8 cellular contexts compared by ENCODE assay signal in genomic region chr22:38872831-38873248, GRCh38. TPM values are rescaled to one million over a fixed set of nuclear protein-coding genes. Genes with fewer than 3 reads are reported as not detected.
DNase-seq lines count a peak whose midpoint lies in the region; ATAC-seq, FAIRE-seq and TF ChIP-seq lines count a peak whose summit lies in the region.

No MANE protein-coding gene starts in this region.

- intact Hi-C loops in endothelial cell of umbilical vein (cut with micrococcal nuclease), result loop anchor here (1.0 to 10.0 kb wide), 4 partner anchors 109 to 659 kb away; partner anchors contain the start of genes APOBEC3B, RPL3 and RPS19BP1
- intact Hi-C loops in transverse colon (cut with DNase I; ENCODE audit: low total_unique reads), result loop anchor here (1.0 kb wide), 1 partner anchor 53 kb away; no protein-coding TSS in a partner anchor

- H3K27me3 ChIP-seq in ACC112 (ENCODE audit: insufficient read depth, low read length), result no peaks in the 10 kb centered on the region
- no peaks in the 10 kb centered on the region; the same call in 1 of the 2 replicates for H3K27me3 ChIP-seq in SJSA1 (replicated peaks)
- peaks cover 14 to 26% of the 10 kb centered on the region in 2 experiments for H3K27me3 ChIP-seq in endothelial cell of umbilical vein (ENCODE audit: control insufficient read depth in 2 of 2, insufficient read depth in 2 of 2, low read length in 2 of 2)
- peaks cover 36% of the 10 kb centered on the region for H3K27me3 ChIP-seq in transverse colon

- in situ Hi-C loops in transverse colon (cut with MboI; ENCODE audit: low pct_ligation_motif_present in 1 of 4, low pct_unique_long_range_greater_than_20kb in 1 of 4, low sequenced_read_pairs in 3 of 4), result loop anchor here (10.0 to 25.0 kb wide), 3 partner anchors 132 to 252 kb away; no protein-coding TSS in a partner anchor

- no peaks in the 10 kb centered on the region for H4K20me1 ChIP-seq in endothelial cell of umbilical vein (replicated peaks; ENCODE audit: control insufficient read depth, extremely low read depth, insufficient read depth, low read length)

- no peaks in the 10 kb centered on the region for H3K9me3 ChIP-seq in SJSA1 (replicated peaks)
- no peaks in the 10 kb centered on the region for H3K9me3 ChIP-seq in endothelial cell of umbilical vein (replicated peaks; ENCODE audit: control insufficient read depth, insufficient read depth, low read length)
- no peaks in the 10 kb centered on the region for H3K9me3 ChIP-seq in transverse colon

- no TSS peak for BruUV-seq in endothelial cell of umbilical vein (replicated peaks; lab: Mats Ljungman, UMichigan)

- TF ChIP-seq EP300 in transverse colon (IDR thresholded peaks at IDR 0.05; ENCODE audit: low read depth), result no peak

- H3K4me3 ChIP-seq in ACC112 (ENCODE audit: low read depth, low read length) (peak overlapping the region; percentile 89), SJSA1 (peak overlapping the region; percentile 80), endothelial cell of umbilical vein (replicated peaks in 1 of 3; ENCODE audit: insufficient read depth in 1 of 3, low read depth in 1 of 3, low read length in 3 of 3) (peak overlapping the region; percentile 50 to 79 (median 76)), transverse colon (peak overlapping the region; percentile 53 to 71 (median 56))

- FAIRE-seq in GM12892 (lab: Jason Lieb, UNC) (peak; percentile 64), endothelial cell of umbilical vein (lab: Jason Lieb, UNC) (peak; percentile 50)

- H3K9ac ChIP-seq in endothelial cell of umbilical vein (replicated peaks; ENCODE audit: extremely low read depth, insufficient read depth, low read length), result peak overlapping the region; percentile 56

- DNase-seq in GM12892 (ENCODE audit: insufficient read length) (no peak), SJSA1 (ENCODE audit: low read depth in 1 of 2, low spot score in 2 of 2) (no peak), endothelial cell of umbilical vein (ENCODE audit: low read depth, low spot score) (peak; percentile 34), mesenteric fat pad (ENCODE audit: low spot score) (peak; percentile 90), transverse colon (peak; percentile 41)

- dilution Hi-C loops in endothelial cell of umbilical vein (cut with MboI; ENCODE audit: extremely low pct_ligation_motif_present, low sequenced_read_pairs), result no loop called here

- POLR2A ChIA-PET in endothelial cell of umbilical vein (lab: Charles Lee), result no interaction called here

- 0% methylated on average over 36 of the region's 37 CpGs; no CpG with 5 or more reads in 1 of the 2 donors for WGBS in transverse colon (ENCODE audit: low coverage in 1 of 2), 2 donors

- ATAC-seq in GM21576 (IDR thresholded peaks at IDR 0.05; ENCODE audit: unreplicated experiment) (no peak), HG03565 (IDR thresholded peaks at IDR 0.05; ENCODE audit: unreplicated experiment) (no peak)

- H2AFZ ChIP-seq in ACC112 (ENCODE audit: low read length, unreplicated experiment) (peak overlapping the region; percentile 97), endothelial cell of umbilical vein (ENCODE audit: low read depth, low read length) (peak overlapping the region; percentile 96)

- H3K79me2 ChIP-seq in ACC112 (ENCODE audit: control insufficient read depth, insufficient read depth, low read length, unreplicated experiment) (peaks cover 11% of the 10 kb centered on the region), endothelial cell of umbilical vein (ENCODE audit: control insufficient read depth, insufficient read depth, low read length) (peaks cover 18% of the 10 kb centered on the region)

- peak overlapping the region; percentile 84 for H3K4me2 ChIP-seq in endothelial cell of umbilical vein (ENCODE audit: insufficient read depth, low read length)

- TF ChIP-seq CTCF in endothelial cell of umbilical vein (IDR thresholded peaks at IDR 0.05; ENCODE audit: extremely low read depth in 1 of 2, insufficient read depth in 1 of 2, low read depth in 1 of 2, low read length in 2 of 2) (no peak), transverse colon (IDR thresholded peaks at IDR 0.05) (no peak)

- H3K27ac ChIP-seq in ACC112 (ENCODE audit: low read depth, low read length) (no peak overlapping the region), SJSA1 (no peak overlapping the region), endothelial cell of umbilical vein (ENCODE audit: insufficient read depth, low read depth, low read length) (no peak overlapping the region), transverse colon (peak overlapping the region; percentile 88 to 92 (median 90))

- no peaks in the 10 kb centered on the region for H3K4me1 ChIP-seq in ACC112 (ENCODE audit: control insufficient read depth, insufficient read depth, low read length, unreplicated experiment)
- H3K4me1 ChIP-seq in SJSA1 (replicated peaks), result peaks cover 16% of the 10 kb centered on the region
- peaks cover 17% of the 10 kb centered on the region for H3K4me1 ChIP-seq in endothelial cell of umbilical vein (ENCODE audit: control insufficient read depth, extremely low read depth, insufficient read depth, low read length)
- H3K4me1 ChIP-seq in transverse colon, result peaks cover 14 to 38% (median 21%) of the 10 kb centered on the region in 4 donors

- H3K36me3 ChIP-seq in ACC112 (ENCODE audit: insufficient read depth, low read length) (0 out of 2 replicates have a peak, but pooled peaks cover 4% of the 10 kb centered on the region), SJSA1 (peaks cover 24% of the 10 kb centered on the region), endothelial cell of umbilical vein (ENCODE audit: control insufficient read depth in 2 of 2, extremely low read depth in 1 of 2, insufficient read depth in 2 of 2, low read length in 2 of 2) (peaks cover 0 to 5% of the 10 kb centered on the region in 2 experiments), transverse colon (no peaks in the 10 kb centered on the region)

- no peaks in the 10 kb centered on the region for H3K9me1 ChIP-seq in endothelial cell of umbilical vein (replicated peaks; ENCODE audit: control insufficient read depth, extremely low read depth, insufficient read depth, low read length)

- TF ChIP-seq POLR2A in GM12892 (IDR thresholded peaks at IDR 0.05; ENCODE audit: low read depth, low read length) (no peak), endothelial cell of umbilical vein (IDR thresholded peaks at IDR 0.05; ENCODE audit: low read depth, low read length) (no peak), transverse colon (IDR thresholded peaks at IDR 0.05) (no peak)

- CTCF ChIA-PET in endothelial cell of umbilical vein (lab: Charles Lee), result interaction anchor here (0.5 to 7.0 kb wide), 4 partner anchors 51 to 250 kb away, joined by 3 to 160 read pairs (median 68); no protein-coding TSS in a partner anchor

TF ChIP-seq in endothelial cell of umbilical vein, 7 proteins besides CTCF, POLR2A, EP300 and RAD21:
- TF ChIP-seq GATA2 (IDR thresholded peaks at IDR 0.05; ENCODE audit: insufficient read depth, insufficient read length, low read depth, low read length) (no peak), EZH2 (IDR thresholded peaks at IDR 0.05; ENCODE audit: borderline replicate concordance, low read depth, low read length, severe bottlenecking) (no peak), JUN (IDR thresholded peaks at IDR 0.05; ENCODE audit: borderline replicate concordance, insufficient read depth, insufficient read length, low read depth) (no peak), MYC (IDR thresholded peaks at IDR 0.05; ENCODE audit: low read depth, low read length) (no peak), POLR2AphosphoS5 (IDR thresholded peaks at IDR 0.05; ENCODE audit: insufficient read depth, low read depth, low read length) (no peak), MAX (IDR thresholded peaks at IDR 0.05; ENCODE audit: insufficient read depth, insufficient read length) (no peak), FOS (IDR thresholded peaks at IDR 0.05; ENCODE audit: borderline replicate concordance, insufficient read depth, low read length) (no peak)
TF ChIP-seq in endothelial cell of umbilical vein: peak in this region for 0.

RNA-seq across cellular contexts. Expression of gene CBX6, which starts 0.8 kb away (rescaled TPM):
- 17.7 TPM for polyA plus RNA-seq in GM12892 (2012; ENCODE audit: missing spikeins)
- total RNA-seq in SJSA1 (2014; rRNA removed; shearing (Covaris generic)), result 22.6 and 28.5 TPM in 2 replicates
- total RNA-seq in endothelial cell of umbilical vein, result 60.9 and 62.6 TPM in 2 replicates
- polyA plus RNA-seq in endothelial cell of umbilical vein, result 14.9 and 18.2 TPM in 2 replicates
- polyA plus RNA-seq in endothelial cell of umbilical vein (2011; cell fraction: cytosol; rRNA removed), result 9.4 and 11.9 TPM in 2 replicates
- 23.9 TPM in 2 replicates for polyA plus RNA-seq in endothelial cell of umbilical vein (2011; cell fraction: nucleus; rRNA removed)
- 20.7 TPM in 2 replicates for polyA plus RNA-seq in endothelial cell of umbilical vein (2012)
- polyA minus RNA-seq in endothelial cell of umbilical vein, result 31.1 and 34.5 TPM in 2 replicates
- 26.7 TPM for polyA minus RNA-seq in endothelial cell of umbilical vein (2011; cell fraction: cytosol; rRNA and poly(A)+ RNA removed)
- 20.4 and 23.6 TPM in 2 replicates for polyA minus RNA-seq in endothelial cell of umbilical vein (2011; cell fraction: nucleus; rRNA and poly(A)+ RNA removed)
- 57.4 TPM for total RNA-seq in mesenteric fat pad
- 10 to 100 TPM; 14.5 to 42.6 (median 22.1) TPM for total RNA-seq in transverse colon

RNA-seq across cellular contexts. Expression of gene NPTXR, which starts 29.0 kb away (rescaled TPM):
- polyA plus RNA-seq in GM12892 (2012; ENCODE audit: missing spikeins), result 0.08 TPM
- total RNA-seq in SJSA1 (2014; rRNA removed; shearing (Covaris generic)), result 2.1 and 2.2 TPM in 2 replicates
- total RNA-seq in endothelial cell of umbilical vein (0.73 and 0.95 TPM in 2 replicates), mesenteric fat pad (5.5 TPM), transverse colon (10 to 100 TPM in 1 of 4 donors, 1 to 10 TPM in 2, under 1 TPM in 1; 0.75 to 27.9 (median 1.8) TPM)
- polyA plus RNA-seq in endothelial cell of umbilical vein, result 0.37 and 0.43 TPM in 2 replicates
- polyA plus RNA-seq in endothelial cell of umbilical vein (2011; cell fraction: cytosol; rRNA removed), result 0.53 and 0.55 TPM in 2 replicates
- 0.29 and 0.32 TPM in 2 replicates for polyA plus RNA-seq in endothelial cell of umbilical vein (2011; cell fraction: nucleus; rRNA removed)
- 0.82 and 0.90 TPM in 2 replicates for polyA plus RNA-seq in endothelial cell of umbilical vein (2012)
- 0.49 and 0.66 TPM in 2 replicates for polyA minus RNA-seq in endothelial cell of umbilical vein
- 2.2 TPM for polyA minus RNA-seq in endothelial cell of umbilical vein (2011; cell fraction: cytosol; rRNA and poly(A)+ RNA removed)
- polyA minus RNA-seq in endothelial cell of umbilical vein (2011; cell fraction: nucleus; rRNA and poly(A)+ RNA removed), result 0.14 and 0.24 TPM in 2 replicates

Comparison
In these comparisons a context has a peak if more than half of its experiments do, and no peak if none do; other contexts are left out.
1. H3K27ac ChIP-seq: peak in transverse colon (4 of 4); none in ACC112 (single experiment), SJSA1 (single experiment) and endothelial cell of umbilical vein (single experiment).
2. DNase-seq: peak in endothelial cell of umbilical vein (single experiment), mesenteric fat pad (single experiment) and transverse colon (single experiment); none in GM12892 (single experiment) and SJSA1 (0 of 2).
3. Peak in every context shown above with its lines, with median percentiles within 50 percentile points of each other: H3K4me3 ChIP-seq.